ENCODE assay signal across 8 cellular contexts in the genomic region with DNA sequence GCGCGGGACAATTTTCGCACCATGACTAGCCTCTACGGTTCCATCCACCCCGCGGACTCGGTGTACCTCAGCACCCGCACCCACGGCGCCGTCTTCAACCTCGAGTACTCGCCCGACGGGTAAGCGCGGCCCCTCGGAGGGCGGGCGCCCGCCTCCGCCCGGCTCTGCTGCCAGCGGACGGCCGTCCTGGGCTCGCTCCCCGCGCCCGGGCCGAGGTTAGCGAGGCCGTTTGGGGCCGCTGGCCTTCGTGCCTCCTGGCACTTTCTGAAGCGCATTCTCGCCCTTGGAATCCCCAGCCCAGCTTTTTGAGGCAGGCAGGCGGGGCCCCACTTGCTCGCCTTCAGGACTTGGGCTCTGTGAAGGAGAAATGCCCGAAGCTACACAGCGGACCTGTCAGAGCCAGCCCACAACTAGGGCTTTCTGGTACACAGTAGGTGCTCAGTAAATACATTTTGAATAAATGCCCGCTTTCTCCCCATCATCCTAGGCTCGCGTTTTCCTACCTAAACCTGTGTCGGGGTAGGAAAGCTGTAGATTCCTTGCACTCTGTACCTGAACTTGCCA.
A peak's percentile ranks its signal among the peaks of the same experiment; 100 is the strongest.
DNase-seq lines count a peak whose midpoint lies in the region; ATAC-seq lines count a peak whose summit lies in the region.

No MANE protein-coding gene starts in this region.

- peak; percentile 57 for DNase-seq in NCI-H69 (lab: John Stamatoyannopoulos, UW)
- DNase-seq in astrocyte of the hippocampus (ENCODE audit: low read depth, low spot score) = peak; percentile 62
- DNase-seq in islet precursor cell = peak; percentile 60
- DNase-seq in stimulated activated CD4-positive, alpha-beta T cell treated with anti-CD3 and anti-CD28 coated beads, Interleukin-4, amount 100 ng/mL, for 1 hour = peak; percentile 46
- DNase-seq in NCI-H2227 (lab: John Stamatoyannopoulos, UW; ENCODE audit: unreplicated experiment) = no peak
- DNase-seq in OCI-M2 (lab: John Stamatoyannopoulos, UW; ENCODE audit: unreplicated experiment) = no peak

- peak; percentile 19 for ATAC-seq in GM18520 (IDR thresholded peaks at IDR 0.05; ENCODE audit: unreplicated experiment)
- peak; percentile 37 for ATAC-seq in HG02678 (IDR thresholded peaks at IDR 0.05; ENCODE audit: unreplicated experiment)

Comparison
In these comparisons a context has a peak if more than half of its experiments do, and no peak if none do; other contexts are left out.
1. DNase-seq: peak in NCI-H69 (single experiment), astrocyte of the hippocampus (single experiment), islet precursor cell (single experiment) and stimulated activated CD4-positive, alpha-beta T cell treated with anti-CD3 and anti-CD28 coated beads, Interleukin-4, amount 100 ng/mL, for 1 hour (single experiment); none in NCI-H2227 (single experiment) and OCI-M2 (single experiment).